1 cellular context compared by ENCODE assay signal in the genomic region with DNA sequence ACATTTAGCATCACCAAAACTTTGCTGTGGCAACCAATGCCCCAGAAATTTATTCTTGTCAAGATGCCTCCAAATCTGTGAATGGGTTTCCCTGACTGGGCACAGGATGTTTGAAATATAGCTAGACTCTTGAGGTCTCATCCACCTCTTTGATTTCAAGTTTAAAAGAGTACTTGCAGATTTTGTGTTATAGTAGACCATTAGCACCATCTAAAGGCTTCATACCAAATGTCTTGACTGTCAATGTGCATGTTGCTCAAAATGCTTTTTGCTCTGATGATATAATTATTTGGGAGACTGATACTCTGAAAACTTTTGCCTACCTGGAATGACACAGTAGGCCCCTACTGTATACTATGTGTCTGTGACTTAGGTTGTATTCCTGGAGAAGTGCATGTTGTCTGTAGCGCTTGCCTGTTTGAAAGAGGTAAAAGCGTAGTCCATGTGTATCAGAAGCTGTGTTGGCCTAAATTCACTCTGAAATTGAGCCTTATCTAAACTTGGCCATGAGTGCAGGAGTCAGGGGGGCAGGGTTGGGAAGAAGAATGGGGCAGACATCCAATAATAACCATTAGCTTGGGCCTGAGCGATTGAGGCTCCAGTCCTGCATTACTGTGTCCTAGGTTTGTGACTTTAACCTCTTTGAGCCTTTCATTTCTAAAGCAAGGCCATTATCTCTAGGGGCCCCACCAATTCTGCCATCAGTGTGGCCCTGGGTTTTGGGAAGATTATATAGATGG.
TF ChIP-seq lines count a peak whose summit lies in the region.

No MANE protein-coding gene starts in this region.

TF ChIP-seq in liver, 16 proteins besides CTCF, POLR2A, EP300 and RAD21 (continued from another document):
- TF ChIP-seq SP1 (IDR thresholded peaks at IDR 0.05) (no peak), EGR1 (IDR thresholded peaks at IDR 0.05; ENCODE audit: low read depth in 2 of 2) (no peak)
- TF ChIP-seq, protein P1, sequence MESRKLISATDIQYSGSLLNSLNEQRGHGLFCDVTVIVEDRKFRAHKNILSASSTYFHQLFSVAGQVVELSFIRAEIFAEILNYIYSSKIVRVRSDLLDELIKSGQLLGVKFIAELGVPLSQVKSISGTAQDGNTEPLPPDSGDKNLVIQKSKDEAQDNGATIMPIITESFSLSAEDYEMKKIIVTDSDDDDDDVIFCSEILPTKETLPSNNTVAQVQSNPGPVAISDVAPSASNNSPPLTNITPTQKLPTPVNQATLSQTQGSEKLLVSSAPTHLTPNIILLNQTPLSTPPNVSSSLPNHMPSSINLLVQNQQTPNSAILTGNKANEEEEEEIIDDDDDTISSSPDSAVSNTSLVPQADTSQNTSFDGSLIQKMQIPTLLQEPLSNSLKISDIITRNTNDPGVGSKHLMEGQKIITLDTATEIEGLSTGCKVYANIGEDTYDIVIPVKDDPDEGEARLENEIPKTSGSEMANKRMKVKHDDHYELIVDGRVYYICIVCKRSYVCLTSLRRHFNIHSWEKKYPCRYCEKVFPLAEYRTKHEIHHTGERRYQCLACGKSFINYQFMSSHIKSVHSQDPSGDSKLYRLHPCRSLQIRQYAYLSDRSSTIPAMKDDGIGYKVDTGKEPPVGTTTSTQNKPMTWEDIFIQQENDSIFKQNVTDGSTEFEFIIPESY (IDR thresholded peaks at IDR 0.05): no peak
